In the genomic region with DNA sequence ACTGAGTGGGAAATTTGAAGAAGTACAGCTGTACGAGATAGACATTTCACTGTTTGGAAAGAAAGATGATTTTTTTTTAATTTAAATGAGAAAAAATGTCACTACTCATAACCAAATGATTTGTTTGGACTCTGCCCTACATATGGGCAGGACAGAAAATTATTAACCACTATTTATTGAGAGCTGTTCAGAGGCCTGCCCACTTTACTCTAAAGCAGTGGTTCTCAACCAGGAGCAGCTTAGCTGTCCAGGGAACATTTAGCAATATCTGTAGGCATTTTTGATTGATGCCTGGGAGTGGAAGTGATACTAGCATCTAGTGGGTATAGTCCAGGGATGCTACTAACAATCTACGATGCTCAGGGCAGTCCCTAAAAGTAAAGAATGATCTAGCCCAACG, we compare ENCODE assay signal across 24 cellular contexts. TPM values are rescaled to one million over a fixed set of nuclear protein-coding genes. Genes with fewer than 3 reads are reported as not detected.
"Had no signal": no experiment of that assay in that cellular context is flagged by ENCODE, and none has a peak within 500 bp of the region (broad histone marks: within the 10 kb centered on the region; RNA-seq: fewer than 3 reads in every experiment).

No MANE protein-coding gene starts in this region.

- H3K4me3 Mint-ChIP-seq: naive thymus-derived CD4-positive, alpha-beta T cell; nephron progenitor cell; stimulated activated memory B cell treated with anti-CD40 and anti-IgM and Interleukin-4, amounts not matched to agents 10 μg/mL and 1 μg/mL and 100 μg/mL, for 72 hours; stimulated activated naive CD8-positive, alpha-beta T cell treated with anti-CD3 and anti-CD28 coated beads, Interleukin-15, amount 100 ng/mL, for 72 hours had no signal

- H3K79me2 ChIP-seq: parathyroid adenoma had no signal

- ATAC-seq: gastroesophageal sphincter; left cardiac atrium; lower lobe of right lung; naive thymus-derived CD4-positive, alpha-beta T cell; psoas muscle; stimulated activated memory B cell treated with anti-CD40 and anti-IgM and Interleukin-4, amounts not matched to agents 10 μg/mL and 1 μg/mL and 100 μg/mL, for 72 hours; stimulated activated naive CD8-positive, alpha-beta T cell treated with anti-CD3 and anti-CD28 coated beads, Interleukin-15, amount 100 ng/mL, for 72 hours had no signal

- H3K4me1 Mint-ChIP-seq: naive thymus-derived CD4-positive, alpha-beta T cell; stimulated activated memory B cell treated with anti-CD40 and anti-IgM and Interleukin-4, amounts not matched to agents 10 μg/mL and 1 μg/mL and 100 μg/mL, for 72 hours; stimulated activated naive CD8-positive, alpha-beta T cell treated with anti-CD3 and anti-CD28 coated beads, Interleukin-15, amount 100 ng/mL, for 72 hours had no signal

- H3K27me3 Mint-ChIP-seq: stimulated activated memory B cell treated with anti-CD40 and anti-IgM and Interleukin-4, amounts not matched to agents 10 μg/mL and 1 μg/mL and 100 μg/mL, for 72 hours had no signal

- H3K36me3 Mint-ChIP-seq: naive thymus-derived CD4-positive, alpha-beta T cell; stimulated activated memory B cell treated with anti-CD40 and anti-IgM and Interleukin-4, amounts not matched to agents 10 μg/mL and 1 μg/mL and 100 μg/mL, for 72 hours had no signal

- H3K4me1 ChIP-seq: lower lobe of right lung, parathyroid adenoma, right lobe of liver, spleen, testis, tibial nerve had no signal

- H3K9me3 Mint-ChIP-seq: stimulated activated naive CD8-positive, alpha-beta T cell treated with anti-CD3 and anti-CD28 coated beads, Interleukin-15, amount 100 ng/mL, for 72 hours had no signal

- H3K27me3 ChIP-seq: esophagus muscularis mucosa, gastroesophageal sphincter, right lobe of liver, spleen, testis, tibial nerve had no signal

- H3K27ac ChIP-seq: esophagus muscularis mucosa, gastroesophageal sphincter, left ventricle myocardium inferior, lower lobe of right lung, parathyroid adenoma, psoas muscle, right lobe of liver, spleen, testis, tibial nerve had no signal

- H3K9me3 ChIP-seq: esophagus muscularis mucosa, gastroesophageal sphincter, left ventricle myocardium inferior, lower lobe of right lung, psoas muscle, right lobe of liver, spleen, testis, tibial nerve had no signal

- DNase-seq: effector memory CD4-positive, alpha-beta T cell; glutamatergic neuron; kidney; left cardiac atrium; left ventricle myocardium inferior; lower lobe of right lung; mesenchymal stem cell; naive thymus-derived CD4-positive, alpha-beta T cell; nephron progenitor cell; psoas muscle; retina; right lobe of liver; spleen; stimulated activated CD4-positive, alpha-beta T cell treated with anti-CD3 and anti-CD28 coated beads, Interleukin-15, amount 100 ng/mL, for 24 hours; stimulated activated CD4-positive, alpha-beta T cell treated with anti-CD3 and anti-CD28 coated beads, Interleukin-1b, Interleukin-23, amount 100 ng/mL, for 48 hours; stimulated activated CD4-positive, alpha-beta T cell treated with anti-CD3 and anti-CD28 coated beads, Interleukin-4, amount 100 ng/mL, for 24 hours; stimulated activated naive CD8-positive, alpha-beta T cell treated with anti-CD3 and anti-CD28 coated beads, Interleukin-15, amount 100 ng/mL, for 72 hours; testis had no signal

- H2AFZ ChIP-seq: parathyroid adenoma had no signal

- H3K36me3 ChIP-seq: left ventricle myocardium inferior, lower lobe of right lung, right lobe of liver, spleen had no signal

- FAIRE-seq: endometrium, kidney had no signal

- H3K4me3 ChIP-seq: esophagus muscularis mucosa, gastroesophageal sphincter, left ventricle myocardium inferior, lower lobe of right lung, psoas muscle, right lobe of liver, spleen, testis, tibial nerve had no signal

- H3K27ac Mint-ChIP-seq: naive thymus-derived CD4-positive, alpha-beta T cell; nephron progenitor cell; stimulated activated memory B cell treated with anti-CD40 and anti-IgM and Interleukin-4, amounts not matched to agents 10 μg/mL and 1 μg/mL and 100 μg/mL, for 72 hours; stimulated activated naive CD8-positive, alpha-beta T cell treated with anti-CD3 and anti-CD28 coated beads, Interleukin-15, amount 100 ng/mL, for 72 hours had no signal

- H3K9ac ChIP-seq: parathyroid adenoma had no signal

RNA-seq across cellular contexts. Expression of a gene that starts 13.4 kb away (rescaled TPM):
- polyA plus RNA-seq: naive thymus-derived CD4-positive, alpha-beta T cell had no signal
